8 cellular contexts compared by ENCODE assay signal in the genomic region with DNA sequence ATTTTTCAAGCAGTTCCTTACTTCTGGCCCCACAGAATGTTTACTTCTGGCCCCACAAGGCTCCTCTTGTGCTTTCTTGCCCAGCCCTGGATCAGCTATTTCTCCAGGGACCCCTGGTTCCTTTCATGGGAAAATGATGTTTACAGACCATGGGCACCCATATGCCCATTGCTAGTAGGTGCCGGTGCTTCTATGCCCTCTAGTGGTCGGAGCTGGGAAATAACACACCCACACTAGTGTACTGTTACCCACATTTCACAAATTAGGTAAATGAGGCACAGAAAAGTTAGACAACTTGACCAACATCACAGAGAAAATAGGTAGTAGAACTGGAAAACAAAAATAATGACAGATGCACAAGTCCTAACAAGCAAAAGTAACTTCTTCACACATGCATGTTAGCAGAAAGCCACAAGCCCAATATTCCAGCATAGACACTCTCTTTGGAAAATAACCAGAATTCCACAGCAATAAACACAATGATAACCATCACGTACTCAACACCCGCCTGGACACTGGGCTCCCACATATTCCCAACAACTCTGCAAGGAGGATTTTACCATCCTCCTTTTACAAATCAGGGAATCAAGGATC. TPM values are rescaled to one million over a fixed set of nuclear protein-coding genes. Genes with fewer than 3 reads are reported as not detected.
DNase-seq lines count a peak whose midpoint lies in the region; ATAC-seq and TF ChIP-seq lines count a peak whose summit lies in the region.

No MANE protein-coding gene starts in this region.

- peaks cover 5% of the 10 kb centered on the region for H3K4me1 Mint-ChIP-seq in activated T-cell treated with anti-CD3 and anti-CD28 coated beads, Interleukin-2, amount 50 U/mL, for 72 hours (ENCODE audit: low read depth)

- intact Hi-C loops in PC-9 (cut with micrococcal nuclease; ENCODE audit: unreplicated experiment): loop anchor here (2.0 kb wide), 1 partner anchor 205 kb away; a partner anchor contains a TSS
- intact Hi-C loops in gastrocnemius medialis (cut with DNase I; ENCODE audit: low total_unique reads): no loop called here

- H3K9me3 ChIP-seq in BLaER1: no peaks in the 10 kb centered on the region
- H3K9me3 ChIP-seq in PC-9 (ENCODE audit: insufficient read depth, low read depth): no peaks in the 10 kb centered on the region
- H3K9me3 ChIP-seq in gastrocnemius medialis: no peaks in the 10 kb centered on the region

- H3K4me3 ChIP-seq in BLaER1 (no peak overlapping the region), PC-9 (peak overlapping the region; percentile 89; the same call in 1 of the 2 replicates), gastrocnemius medialis (no peak overlapping the region)

- POLR2A ChIA-PET in PC-9 (lab: Charles Lee; ENCODE audit: unreplicated experiment): interaction anchor here (1.3 kb wide), 1 partner anchor 20 kb away, joined by 6 read pairs; no protein-coding TSS in a partner anchor

- H2AFZ ChIP-seq in PC-9: no peak overlapping the region

- BruUV-seq in PC-9 (replicated peaks; lab: Mats Ljungman, UMichigan): no TSS peak

- H3K4me2 ChIP-seq in BLaER1: peak overlapping the region; percentile 43
- H3K4me2 ChIP-seq in PC-9: peak overlapping the region; percentile 99

- peaks cover 48% of the 10 kb centered on the region for H3K4me1 ChIP-seq in BLaER1
- H3K4me1 ChIP-seq in PC-9 (replicated peaks; ENCODE audit: insufficient read depth): peaks cover 35% of the 10 kb centered on the region
- no peaks in the 10 kb centered on the region for H3K4me1 ChIP-seq in gastrocnemius medialis

- H3K36me3 Mint-ChIP-seq in activated T-cell treated with anti-CD3 and anti-CD28 coated beads, Interleukin-2, amount 50 U/mL, for 72 hours (ENCODE audit: insufficient read depth in 2 of 2): no peaks in the 10 kb centered on the region

- no peak overlapping the region for H3K27ac Mint-ChIP-seq in activated T-cell treated with anti-CD3 and anti-CD28 coated beads, Interleukin-2, amount 50 U/mL, for 72 hours

- CTCF ChIA-PET in PC-9 (lab: Charles Lee): interaction anchor here (0.6 to 4.2 kb wide), 16 partner anchors 8 to 1146 kb away, joined by 3 to 50 read pairs (median 5); no protein-coding TSS in a partner anchor

- DNase-seq in HCEC 1CT (peak; percentile 29), PC-9 (peak in 1 of 2 experiments; percentile 51), germinal center (ENCODE audit: low spot score) (peak; percentile 33), gastrocnemius medialis (no peak)
- peak; percentile 71 for DNase-seq in activated T-cell treated with anti-CD3 and anti-CD28 coated beads, Interleukin-2, amount 50 U/mL, for 72 hours

- peaks cover 33% of the 10 kb centered on the region for H3F3A ChIP-seq in PC-9 (ENCODE audit: insufficient read depth, low read depth)

- in situ Hi-C loops in gastrocnemius medialis (cut with MboI; ENCODE audit: low sequenced_read_pairs in 4 of 4): loop anchor here in 1 of 4 donors (25.0 kb wide), 1 partner anchor 1367 kb away; a partner anchor contains a TSS

- no peaks in the 10 kb centered on the region for H3K9me3 Mint-ChIP-seq in activated T-cell treated with anti-CD3 and anti-CD28 coated beads, Interleukin-2, amount 50 U/mL, for 72 hours

- no peaks in the 10 kb centered on the region for H3K9me2 ChIP-seq in PC-9 (ENCODE audit: insufficient read depth)

- no peak for TF ChIP-seq POLR2A in gastrocnemius medialis (IDR thresholded peaks at IDR 0.05)

- no peak overlapping the region for H3K4me3 Mint-ChIP-seq in activated T-cell treated with anti-CD3 and anti-CD28 coated beads, Interleukin-2, amount 50 U/mL, for 72 hours

- no peaks in the 10 kb centered on the region for H3K36me3 ChIP-seq in BLaER1
- peaks cover 24% of the 10 kb centered on the region for H3K36me3 ChIP-seq in PC-9 (ENCODE audit: low read depth)
- H3K36me3 ChIP-seq in gastrocnemius medialis: no peaks in the 10 kb centered on the region

- H3K79me2 ChIP-seq in PC-9 (ENCODE audit: low read depth): peaks cover 45% of the 10 kb centered on the region

- no peaks in the 10 kb centered on the region for H3K27me3 ChIP-seq in BLaER1
- H3K27me3 ChIP-seq in PC-9 (ENCODE audit: insufficient read depth, low read depth): no peaks in the 10 kb centered on the region
- H3K27me3 ChIP-seq in gastrocnemius medialis: peaks cover 0 to 5% (median 0%) of the 10 kb centered on the region in 3 donors

- TF ChIP-seq CTCF in PC-9 (conservative IDR thresholded peaks at IDR 0.05) (peak; percentile 91), gastrocnemius medialis (IDR thresholded peaks at IDR 0.05 in 4 of 5, conservative IDR thresholded peaks at IDR 0.05 in 1 of 5) (peak in 3 of 5 experiments; percentile 14 to 50 (median 41))

- H4K20me1 ChIP-seq in BLaER1 (no peaks in the 10 kb centered on the region), PC-9 (ENCODE audit: insufficient read depth) (no peaks in the 10 kb centered on the region)

- no peak overlapping the region for H3K9ac ChIP-seq in BLaER1

- no peak overlapping the region for H3K27ac ChIP-seq in BLaER1
- peak overlapping the region; percentile 85 for H3K27ac ChIP-seq in PC-9
- no peak overlapping the region for H3K27ac ChIP-seq in gastrocnemius medialis

- peak; percentile 81 to 87 for ATAC-seq in activated T-cell treated with anti-CD3 and anti-CD28 coated beads, Interleukin-2, amount 50 U/mL, for 72 hours (replicated peaks in 1 of 2)
- ATAC-seq in gastrocnemius medialis (no peak), GM21825 (IDR thresholded peaks at IDR 0.05; ENCODE audit: unreplicated experiment) (no peak), GM19463 (IDR thresholded peaks at IDR 0.05; ENCODE audit: unreplicated experiment) (no peak)

- H3K27me3 Mint-ChIP-seq in activated T-cell treated with anti-CD3 and anti-CD28 coated beads, Interleukin-2, amount 50 U/mL, for 72 hours (ENCODE audit: low read depth): peaks cover 63% of the 10 kb centered on the region

RNA-seq across cellular contexts. Expression of a gene that starts 1.3 kb away (rescaled TPM):
- total RNA-seq in PC-9 (2021) (265 and 468 TPM in 2 replicates), gastrocnemius medialis (under 1 TPM in 1 of 4 donors, not detected in 3; 0.53 TPM)
- not detected for total RNA-seq in activated T-cell treated with anti-CD3 and anti-CD28 coated beads, Interleukin-2, amount 50 U/mL, for 72 hours

RNA-seq across cellular contexts. Expression of a gene that starts 42.4 kb away (rescaled TPM):
- total RNA-seq in PC-9 (2021) (not detected in 2 replicates), gastrocnemius medialis (not detected)
- not detected for total RNA-seq in activated T-cell treated with anti-CD3 and anti-CD28 coated beads, Interleukin-2, amount 50 U/mL, for 72 hours

RNA-seq across cellular contexts. Expression of a gene that starts 45.6 kb away (rescaled TPM):
- total RNA-seq in PC-9 (2021): 18.1 and 23.3 TPM in 2 replicates
- total RNA-seq in activated T-cell treated with anti-CD3 and anti-CD28 coated beads, Interleukin-2, amount 50 U/mL, for 72 hours: not detected
- 1 to 10 TPM in 1 of 4 donors, not detected in 3; 5.0 TPM for total RNA-seq in gastrocnemius medialis

Comparison
In these comparisons a context has a peak if more than half of its experiments do, and no peak if none do; other contexts are left out.
1. DNase-seq: peak in HCEC 1CT (single experiment), activated T-cell treated with anti-CD3 and anti-CD28 coated beads, Interleukin-2, amount 50 U/mL, for 72 hours (2 of 2) and germinal center (single experiment); none in gastrocnemius medialis (0 of 2).
2. ATAC-seq: peak in activated T-cell treated with anti-CD3 and anti-CD28 coated beads, Interleukin-2, amount 50 U/mL, for 72 hours (2 of 2); none in gastrocnemius medialis (0 of 2), GM21825 (single experiment) and GM19463 (single experiment).
3. RNA of a gene that starts 1.3 kb away (total RNA-seq): 265 to 468 TPM in PC-9; not detected in activated T-cell treated with anti-CD3 and anti-CD28 coated beads, Interleukin-2, amount 50 U/mL, for 72 hours and 0.53 TPM in gastrocnemius medialis; every median in the first group is over 100 times any median in the second.